ENCODE assay signal across 22 cellular contexts in the genomic region with DNA sequence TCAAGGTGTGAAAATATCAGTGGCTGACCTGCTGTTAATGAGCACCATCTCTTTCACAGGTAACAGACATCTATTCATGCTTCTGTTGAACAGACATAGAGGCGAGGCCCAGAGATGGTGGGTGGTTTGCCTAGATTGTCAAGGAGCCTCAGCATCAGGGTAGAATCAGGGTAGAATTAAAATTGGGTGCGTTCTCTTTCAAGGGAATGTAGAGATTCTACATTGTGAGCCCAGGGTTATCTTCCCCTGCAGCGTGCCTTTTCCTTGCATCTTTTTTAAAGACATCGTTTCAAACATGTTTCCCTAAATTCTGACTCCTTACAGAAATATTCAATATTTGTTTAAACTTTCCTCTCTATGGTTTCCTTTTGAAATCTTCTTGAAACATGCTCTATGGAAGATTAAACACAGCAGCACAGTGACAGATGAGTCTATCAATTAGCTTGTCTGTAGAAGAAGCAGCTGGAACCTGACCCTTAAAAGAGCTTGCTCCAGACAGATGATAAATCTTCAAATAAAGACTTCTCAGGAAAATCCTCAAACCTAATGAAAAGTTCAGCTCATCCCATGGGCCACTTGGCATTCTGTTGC.
"Had no signal": no experiment of that assay in that cellular context is flagged by ENCODE, and none has a peak within 500 bp of the region (broad histone marks: within the 10 kb centered on the region; RNA-seq: fewer than 3 reads in every experiment).

No MANE protein-coding gene starts in this region.

- H3K27ac Mint-ChIP-seq: endodermal cell, nephron, WTC11 had no signal

- H3K9me3 ChIP-seq: esophagus squamous epithelium, gastroesophageal sphincter, thoracic aorta, upper lobe of right lung had no signal

- H3K27me3 ChIP-seq: esophagus squamous epithelium, gastroesophageal sphincter, upper lobe of right lung had no signal

- H3K4me3 Mint-ChIP-seq: endodermal cell, nephron, WTC11 had no signal

- H3K36me3 ChIP-seq: esophagus squamous epithelium, gastroesophageal sphincter, thoracic aorta, upper lobe of right lung had no signal

- H3K4me3 ChIP-seq: coronary artery, esophagus squamous epithelium, gastroesophageal sphincter, thoracic aorta, upper lobe of right lung had no signal

- H3K4me1 ChIP-seq: gastroesophageal sphincter, upper lobe of right lung had no signal

- H3K9me3 Mint-ChIP-seq: endodermal cell, nephron, WTC11 had no signal

- DNase-seq: activated CD8-positive, alpha-beta memory T cell treated with anti-CD3 and anti-CD28 coated beads, Interleukin-2, amount 50 U/mL, for 48 hours; activated effector memory CD4-positive, alpha-beta T cell treated with anti-CD3 and anti-CD28 coated beads, Interleukin-2, amount 50 U/mL, for 16 hours; activated naive CD4-positive, alpha-beta T cell treated with anti-CD3 and anti-CD28 coated beads, Interleukin-2, amount 50 U/mL, for 16 hours; activated T-cell treated with anti-CD3 and anti-CD28 coated beads, Interleukin-2, amount 50 U/mL, for 48 hours; amniotic stem cell; endodermal cell; esophagus squamous epithelium; midbrain; right cardiac atrium; stimulated activated CD4-positive, alpha-beta T cell treated with anti-CD3 and anti-CD28 coated beads, Interleukin-4, amount 100 ng/mL, for 24 hours; stimulated activated naive CD4-positive, alpha-beta T cell treated with Interleukin-2 at 50 U/mL for 16 hours; T-helper 1 cell; T1000; upper lobe of right lung had no signal

- H3K27ac ChIP-seq: coronary artery, esophagus squamous epithelium, gastroesophageal sphincter, parathyroid adenoma, thoracic aorta, upper lobe of right lung had no signal

- H3K9ac ChIP-seq: parathyroid adenoma had no signal

- FAIRE-seq: bronchial epithelial cell, islet of Langerhans had no signal

- H3K36me3 Mint-ChIP-seq: WTC11 had no signal

- ATAC-seq: gastroesophageal sphincter, right cardiac atrium, upper lobe of right lung, WTC11 had no signal
